15 cellular contexts compared by ENCODE assay signal in the genomic region with DNA sequence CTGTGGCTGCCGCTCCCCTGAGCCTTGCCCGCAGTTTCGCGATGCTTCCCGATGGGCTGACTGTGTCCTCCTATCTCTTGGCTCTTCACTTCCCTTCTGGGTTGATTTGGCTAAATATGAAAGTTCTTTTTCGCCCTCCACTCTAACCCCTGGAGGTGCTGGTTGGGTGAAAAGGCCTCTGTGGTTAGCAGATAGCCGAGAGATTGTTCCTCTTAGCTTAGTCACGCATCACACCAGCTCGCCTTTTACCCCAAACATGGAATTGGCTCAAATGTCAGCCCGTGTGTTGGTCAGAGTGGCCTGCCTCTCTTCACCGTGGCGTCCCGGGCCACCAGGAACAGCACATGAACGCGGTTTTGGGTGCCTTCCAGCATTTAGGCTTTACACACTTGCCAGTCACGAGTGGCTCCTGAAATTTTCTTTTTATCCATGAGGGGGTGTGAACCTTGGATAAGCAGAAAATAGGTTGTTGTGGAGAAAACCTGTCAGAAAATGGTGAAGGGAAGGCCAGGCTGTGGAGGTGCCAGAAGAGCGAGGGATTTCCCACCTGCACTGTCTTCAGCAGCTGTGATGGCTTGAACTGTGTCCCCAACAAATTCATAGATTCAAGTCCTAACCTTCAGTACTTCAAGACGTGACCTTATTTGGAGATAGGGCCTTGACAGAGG. TPM values are rescaled to one million over a fixed set of nuclear protein-coding genes. Genes with fewer than 3 reads are reported as not detected.
DNase-seq lines count a peak whose midpoint lies in the region; ATAC-seq, FAIRE-seq and TF ChIP-seq lines count a peak whose summit lies in the region.
"Had no signal": no experiment of that assay in that cellular context is flagged by ENCODE, and none has a peak within 500 bp of the region (broad histone marks: within the 10 kb centered on the region; RNA-seq: fewer than 3 reads in every experiment).

No MANE protein-coding gene starts in this region.

- H3K9me3 ChIP-seq in GM12878 (replicated peaks; ENCODE audit: control insufficient read depth, insufficient read depth, low read length) (no peaks in the 10 kb centered on the region), parathyroid adenoma (ENCODE audit: control insufficient read depth, low read length) (no peaks in the 10 kb centered on the region)

- H3K4me2 ChIP-seq in GM12878 (ENCODE audit: control insufficient read depth, insufficient read depth) (no peak overlapping the region), parathyroid adenoma (ENCODE audit: low read length) (no peak overlapping the region)
- H3K4me2 ChIP-seq: neural progenitor cell had no signal

- CTCF ChIA-PET in GM12878 (lab: Yijun Ruan, JAX) = interaction anchor here (0.6 to 3.7 kb wide), 3 partner anchors 25 to 1006 kb away, joined by 3 to 23 read pairs (median 6); no protein-coding TSS in a partner anchor

- H3K9ac ChIP-seq in GM12878 (ENCODE audit: control insufficient read depth, insufficient read depth, low read length) = no peak overlapping the region
- no peak overlapping the region for H3K9ac ChIP-seq in parathyroid adenoma
- H3K9ac ChIP-seq: neural progenitor cell had no signal

- POLR2A ChIA-PET in GM12878 (lab: Charles Lee) = no interaction called here

- DNase-seq in GM13976 (ENCODE audit: low spot score) (peak; percentile 47), NB4 (ENCODE audit: low read depth) (peak; percentile 81), GM12878 (ENCODE audit: low read depth, low spot score) (no peak), HFFc6 (no peak), NCI-H510A treated with DMSO at 0.1 percent for 48 hours (lab: John Stamatoyannopoulos, UW) (no peak), GM13977 (ENCODE audit: low spot score) (no peak)
- DNase-seq: activated CD8-positive, alpha-beta memory T cell treated with anti-CD3 and anti-CD28 coated beads, Interleukin-2, amount 10 ng/mL, durations not matched to agents 7 days and 5 days; CD4-positive, alpha-beta T cell; NCI-H1694 treated with DMSO at 0.1 percent for 48 hours; stimulated activated CD4-positive, alpha-beta T cell treated with anti-CD3 and anti-CD28 coated beads, Interleukin-15, amount 100 ng/mL, for 24 hours had no signal

- H3K27ac Mint-ChIP-seq in HFFc6 = no peak overlapping the region
- H3K27ac Mint-ChIP-seq: activated CD8-positive, alpha-beta memory T cell treated with anti-CD3 and anti-CD28 coated beads, Interleukin-2, amount 10 ng/mL, durations not matched to agents 7 days and 5 days; CD4-positive, alpha-beta T cell; neural progenitor cell had no signal

- H3K4me3 Mint-ChIP-seq in HFFc6 = no peak overlapping the region
- H3K4me3 Mint-ChIP-seq: activated CD8-positive, alpha-beta memory T cell treated with anti-CD3 and anti-CD28 coated beads, Interleukin-2, amount 10 ng/mL, durations not matched to agents 7 days and 5 days; CD4-positive, alpha-beta T cell; neural progenitor cell had no signal

- ATAC-seq in GM12878 = peak; percentile 26
- ATAC-seq in activated CD4-positive, CD25-positive, alpha-beta regulatory T cell treated with anti-CD3 and anti-CD28 coated beads, Interleukin-2, amount 50 U/mL, for 24 hours = no peak

- TF ChIP-seq RAD21 in GM12878 (IDR thresholded peaks at IDR 0.05; ENCODE audit: insufficient read depth, low read depth, low read length) = no peak

- H3K27ac ChIP-seq in GM12878 (ENCODE audit: control insufficient read depth, insufficient read depth) (no peak overlapping the region), parathyroid adenoma (peak overlapping the region; percentile 76)
- H3K27ac ChIP-seq: neural progenitor cell had no signal

- H3K9me3 Mint-ChIP-seq in HFFc6 = no peaks in the 10 kb centered on the region
- H3K9me3 Mint-ChIP-seq: CD4-positive, alpha-beta T cell had no signal

- H3K79me2 ChIP-seq in GM12878 (ENCODE audit: control insufficient read depth, insufficient read depth, low read length) (no peaks in the 10 kb centered on the region), parathyroid adenoma (peaks cover 10% of the 10 kb centered on the region)

- peaks cover 0 to 2% of the 10 kb centered on the region in 2 experiments; a peak in 1 of 4 replicates for H3K27me3 ChIP-seq in GM12878 (replicated peaks in 1 of 2; ENCODE audit: control insufficient read depth in 2 of 2, insufficient read depth in 2 of 2, low read length in 1 of 2)
- no peaks in the 10 kb centered on the region for H3K27me3 ChIP-seq in parathyroid adenoma (ENCODE audit: control insufficient read depth, insufficient read depth, low read length)
- H3K27me3 ChIP-seq: neural progenitor cell had no signal

- in situ Hi-C loops in GM13976 (cut with MboI; ENCODE audit: low sequenced_read_pairs, unreplicated experiment) = no loop called here
- in situ Hi-C loops in GM12878 (cut with MboI) = no loop called here
- in situ Hi-C loops in GM13977 (cut with MboI; ENCODE audit: low pct_unique_long_range_greater_than_20kb, low sequenced_read_pairs, unreplicated experiment) = no loop called here

- H3K36me3 ChIP-seq in GM12878 (ENCODE audit: control insufficient read depth in 2 of 2, insufficient read depth in 2 of 2, low read length in 1 of 2) = no peaks in the 10 kb centered on the region
- H3K36me3 ChIP-seq in parathyroid adenoma (ENCODE audit: control insufficient read depth, insufficient read depth, low read length) = no peaks in the 10 kb centered on the region
- H3K36me3 ChIP-seq: neural progenitor cell had no signal

- H3K4me1 ChIP-seq in GM12878 (ENCODE audit: control insufficient read depth, insufficient read depth, low read length) (peaks cover 17% of the 10 kb centered on the region), parathyroid adenoma (peaks cover 18% of the 10 kb centered on the region)
- H3K4me1 ChIP-seq: neural progenitor cell had no signal

- H2AFZ ChIP-seq in GM12878 (ENCODE audit: control insufficient read depth, low read depth, low read length) = no peak overlapping the region
- H2AFZ ChIP-seq in parathyroid adenoma = no peak overlapping the region
- H2AFZ ChIP-seq: neural progenitor cell had no signal

- WGBS in GM12878 (ENCODE audit: insufficient coverage, insufficient replicate concordance, low lambda C conversion rate, missing lambda C conversion rate) = 57% methylated on average over 18 of the region's 18 CpGs

- H3K4me1 Mint-ChIP-seq in HFFc6 (ENCODE audit: low read depth) = no peaks in the 10 kb centered on the region
- H3K4me1 Mint-ChIP-seq: neural progenitor cell had no signal

- H4K20me1 ChIP-seq in GM12878 (ENCODE audit: control insufficient read depth, insufficient read depth) = no peaks in the 10 kb centered on the region

- H3K27me3 Mint-ChIP-seq in HFFc6 (ENCODE audit: insufficient read depth) = peaks cover 3% of the 10 kb centered on the region

- H3K4me3 ChIP-seq in NB4 (ENCODE audit: low read depth, low read length) (no peak overlapping the region), GM12878 (no peak overlapping the region), parathyroid adenoma (ENCODE audit: low read depth, low read length) (no peak overlapping the region)
- H3K4me3 ChIP-seq: neural progenitor cell had no signal

- RAD21 ChIA-PET in GM12878 (lab: Charles Lee; ENCODE audit: unreplicated experiment) = no interaction called here

- TF ChIP-seq CTCF in GM13976 (IDR thresholded peaks at IDR 0.05; ENCODE audit: borderline replicate concordance, control extremely low read depth, extremely low read depth, insufficient read depth, missing control alignments) (no peak), NB4 (IDR thresholded peaks at IDR 0.05; ENCODE audit: low read depth, low read length) (no peak), GM12878 (IDR thresholded peaks at IDR 0.05 in 2 of 3, conservative IDR thresholded peaks at IDR 0.05 in 1 of 3; ENCODE audit: control insufficient read depth in 2 of 3, extremely low read depth in 1 of 3, insufficient read depth in 1 of 3, low read depth in 3 of 3, low read length in 3 of 3) (no peak), parathyroid adenoma (IDR thresholded peaks at IDR 0.05) (no peak), HFFc6 (IDR thresholded peaks at IDR 0.05) (no peak), GM13977 (IDR thresholded peaks at IDR 0.05; ENCODE audit: extremely low read depth, insufficient read depth, missing control alignments) (no peak)

- TF ChIP-seq EP300 in GM12878 (IDR thresholded peaks at IDR 0.05; ENCODE audit: borderline replicate concordance in 1 of 2, control insufficient read depth in 1 of 2, low read depth in 2 of 2, low read length in 2 of 2) = no peak

- FAIRE-seq in GM12878 (lab: Jason Lieb, UNC) = no peak
- FAIRE-seq: frontal cortex, keratinocyte had no signal

- no TSS peak for BruUV-seq in GM12878 (replicated peaks; lab: Mats Ljungman, UMichigan)

- no peak for TF ChIP-seq POLR2A in NB4 (IDR thresholded peaks at IDR 0.05; ENCODE audit: extremely low read depth, insufficient read length)
- TF ChIP-seq POLR2A in GM12878 (IDR thresholded peaks at IDR 0.05; ENCODE audit: low read depth, low read length) = no peak

- intact Hi-C loops in GM12878 (cut with micrococcal nuclease; ENCODE audit: unreplicated experiment) = loop anchor here (2.0 to 5.0 kb wide), 2 partner anchors 45 to 168 kb away; no protein-coding TSS in a partner anchor

- H3K36me3 Mint-ChIP-seq in HFFc6 (ENCODE audit: low read depth) = no peaks in the 10 kb centered on the region
- H3K36me3 Mint-ChIP-seq: activated CD8-positive, alpha-beta memory T cell treated with anti-CD3 and anti-CD28 coated beads, Interleukin-2, amount 10 ng/mL, durations not matched to agents 7 days and 5 days had no signal

- SMC1A ChIA-PET in GM12878 (lab: Charles Lee; ENCODE audit: uncharacterized antibody, unreplicated experiment) = interaction anchor here (1.5 kb wide), 1 partner anchor 9 kb away, joined by 6 read pairs; a partner anchor contains a TSS

TF ChIP-seq in GM12878, 131 proteins besides CTCF, POLR2A, EP300 and RAD21 (continues in another document):
- TF ChIP-seq RUNX3 (IDR thresholded peaks at IDR 0.05; ENCODE audit: low read length) = peak; percentile 35; the same call in 1 of the 2 replicates

RNA-seq across cellular contexts. Expression of a gene that starts 8.9 kb away (rescaled TPM):
- total RNA-seq in GM12878 (2013; cell fraction: nucleolus; rRNA removed) = 3.0 TPM in 2 replicates
- 4.0 and 4.1 TPM in 2 replicates for total RNA-seq in GM12878 (2014; rRNA removed)
- 2.9 and 3.2 TPM in 2 replicates for total RNA-seq in GM12878 (2014; rRNA removed; fragmentation: Illumina TruSeq; extraction: Trizol)
- 6.9 and 8.0 TPM in 2 replicates for total RNA-seq in GM12878 (2021)
- not detected for polyA plus RNA-seq in GM12878 (2011; ENCODE audit: low read depth)
- 0.91 and 1.0 TPM in 2 replicates for polyA plus RNA-seq in GM12878 (2011; rRNA removed)
- polyA plus RNA-seq in GM12878 (2011; cell fraction: cytosol; rRNA removed) = 1.3 and 1.6 TPM in 2 replicates
- 0.86 and 1.6 TPM in 2 replicates for polyA plus RNA-seq in GM12878 (2011; cell fraction: nucleus; rRNA removed)
- 0.03 and 0.20 TPM in 2 replicates for polyA plus RNA-seq in GM12878 (2012)
- 2.9 and 4.9 TPM in 2 replicates for polyA plus RNA-seq in GM12878 (2014; fragmentation: Illumina TruSeq; extraction: Trizol)
- polyA plus RNA-seq in GM12878 (2014; fragmentation: Nextera tagmentation; extraction: Ambion mirVana) = 1 to 10 TPM in 1 of 2 experiments, under 1 TPM in 1; 0.90 to 1.1 TPM
- polyA plus RNA-seq in GM12878 (2014; rRNA removed) = 2.6 and 2.7 TPM in 2 replicates
- 1 to 10 TPM; 3.2 to 4.3 TPM for polyA plus RNA-seq in GM12878 (2016; fragmentation: Nextera tagmentation; extraction: Ambion mirVana)
- 2.8 and 3.7 TPM in 2 replicates for polyA minus RNA-seq in GM12878 (2011; rRNA and poly(A)+ RNA removed)
- 1.6 and 1.7 TPM in 2 replicates for polyA minus RNA-seq in GM12878 (2011; cell fraction: cytosol; rRNA and poly(A)+ RNA removed)
- polyA minus RNA-seq in GM12878 (2011; cell fraction: nucleus; rRNA and poly(A)+ RNA removed) = 0.73 and 2.3 TPM in 2 replicates
- total RNA-seq in HFFc6 (2021; fragmentation: NEBNext Ultra II Directional; extraction: Animal tissue kit (Norgen Biotek cat#: 25700)) = under 1 TPM in 2 of 6 experiments, not detected in 4; 0.14 to 0.17 TPM
- total RNA-seq: CD4-positive, alpha-beta T cell had no signal

Comparison
In these comparisons a context has a peak if more than half of its experiments do, and no peak if none do; other contexts are left out.
1. DNase-seq: peak in GM13976 (single experiment) and NB4 (single experiment); none in GM12878 (single experiment), HFFc6 (single experiment), NCI-H510A treated with DMSO at 0.1 percent for 48 hours (single experiment) and GM13977 (single experiment).